In the genomic region with DNA sequence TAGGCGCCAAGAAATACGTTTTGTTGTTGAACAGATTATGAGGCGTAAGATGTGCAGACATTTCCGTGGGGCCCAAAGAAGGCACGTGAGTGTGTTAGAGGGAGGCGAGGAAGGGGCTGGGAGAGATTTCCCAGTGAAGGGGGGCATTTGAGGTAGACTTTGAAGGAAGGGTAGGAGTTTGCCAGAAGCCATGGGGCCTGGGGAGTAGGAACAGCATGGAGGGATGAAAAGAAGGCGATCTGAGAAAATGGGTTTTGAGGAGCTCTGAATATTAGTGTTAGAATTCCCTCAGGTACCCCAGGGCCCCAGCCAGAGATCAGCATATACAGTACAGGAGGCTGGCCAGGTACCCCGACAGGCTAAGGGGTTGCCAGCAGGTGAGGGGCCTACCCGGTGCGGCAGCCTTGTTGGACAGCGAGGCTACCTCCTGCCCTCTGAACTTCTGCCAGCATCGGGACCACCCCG, we compare ENCODE assay signal across 8 cellular contexts. TPM values are rescaled to one million over a fixed set of nuclear protein-coding genes. Genes with fewer than 3 reads are reported as not detected.
DNase-seq lines count a peak whose midpoint lies in the region; ATAC-seq, FAIRE-seq and TF ChIP-seq lines count a peak whose summit lies in the region.

No MANE protein-coding gene starts in this region.

- H3K27me3 ChIP-seq in keratinocyte (ENCODE audit: control insufficient read depth, extremely low read depth, insufficient read depth, low read length): no peaks in the 10 kb centered on the region

- no peak for ATAC-seq in GM19035 (IDR thresholded peaks at IDR 0.05; ENCODE audit: unreplicated experiment)

- peaks cover 23% of the 10 kb centered on the region for H3K36me3 Mint-ChIP-seq in activated CD4-positive, alpha-beta T cell treated with anti-CD3 and anti-CD28 coated beads, Interleukin-2, amount 10 ng/mL, durations not matched to agents 7 days and 5 days (ENCODE audit: low read depth)
- peaks cover 39% of the 10 kb centered on the region for H3K36me3 Mint-ChIP-seq in activated T-helper 2 cell treated with anti-CD3 and anti-CD28 coated beads, Interferon-gamma antibody, Interleukin-2, Interleukin-4, amounts not matched to agents 10 μg/mL and 5 μg/mL and 100 μg/mL, durations not matched to agents 14 hours and 24 hours and 36 hours (ENCODE audit: low read depth)

- H3K9me3 ChIP-seq in keratinocyte (ENCODE audit: control insufficient read depth, low read depth, low read length): no peaks in the 10 kb centered on the region

- no peak for FAIRE-seq in keratinocyte (lab: Jason Lieb, UNC)
- no peak for FAIRE-seq in D721Med (lab: Jason Lieb, UNC)

- peak overlapping the region; percentile 96 for H3K4me3 Mint-ChIP-seq in activated CD4-positive, alpha-beta T cell treated with anti-CD3 and anti-CD28 coated beads, Interleukin-2, amount 10 ng/mL, durations not matched to agents 7 days and 5 days
- peak overlapping the region; percentile 99 for H3K4me3 Mint-ChIP-seq in activated T-helper 2 cell treated with anti-CD3 and anti-CD28 coated beads, Interferon-gamma antibody, Interleukin-2, Interleukin-4, amounts not matched to agents 10 μg/mL and 5 μg/mL and 100 μg/mL, durations not matched to agents 14 hours and 24 hours and 36 hours (ENCODE audit: low read depth)

- TF ChIP-seq CTCF in keratinocyte (optimal IDR thresholded peaks at IDR 0.05 in 1 of 3, IDR thresholded peaks at IDR 0.05 in 1 of 3, conservative IDR thresholded peaks at IDR 0.05 in 1 of 3; ENCODE audit: extremely low read depth in 1 of 3, insufficient read depth in 2 of 3, low read length in 3 of 3) (no peak), D721Med (IDR thresholded peaks at IDR 0.05; ENCODE audit: insufficient read depth, missing control alignments) (no peak)

- no peak for DNase-seq in activated CD4-positive, alpha-beta T cell treated with anti-CD3 and anti-CD28 coated beads, Interleukin-2, amount 10 ng/mL, durations not matched to agents 7 days and 5 days
- no peak for DNase-seq in activated CD4-positive, alpha-beta T cell treated with anti-CD3 and anti-CD28 coated beads, Interleukin-2, amount 50 U/mL, for 1 hour
- DNase-seq in activated T-helper 2 cell treated with anti-CD3 and anti-CD28 coated beads, Interferon-gamma antibody, Interleukin-2, Interleukin-4, amounts not matched to agents 10 μg/mL and 5 μg/mL and 100 μg/mL, durations not matched to agents 14 hours and 24 hours and 36 hours (ENCODE audit: low spot score): no peak
- DNase-seq in keratinocyte (ENCODE audit: low read depth, low spot score) (no peak), NCI-H345 treated with DMSO at 0.1 percent for 48 hours (lab: John Stamatoyannopoulos, UW; ENCODE audit: unreplicated experiment) (no peak), D721Med (ENCODE audit: insufficient read length, low spot score) (no peak)

- peaks cover 5% of the 10 kb centered on the region for H3K27me3 Mint-ChIP-seq in activated CD4-positive, alpha-beta T cell treated with anti-CD3 and anti-CD28 coated beads, Interleukin-2, amount 10 ng/mL, durations not matched to agents 7 days and 5 days
- H3K27me3 Mint-ChIP-seq in activated T-helper 2 cell treated with anti-CD3 and anti-CD28 coated beads, Interferon-gamma antibody, Interleukin-2, Interleukin-4, amounts not matched to agents 10 μg/mL and 5 μg/mL and 100 μg/mL, durations not matched to agents 14 hours and 24 hours and 36 hours (ENCODE audit: low read depth): no peaks in the 10 kb centered on the region

- H3K79me2 ChIP-seq in keratinocyte (ENCODE audit: control insufficient read depth, insufficient read depth, low read length): peaks cover 42% of the 10 kb centered on the region

- CTCF ChIA-PET in activated CD4-positive, alpha-beta T cell treated with anti-CD3 and anti-CD28 coated beads, Interleukin-2, amount 10 ng/mL, durations not matched to agents 7 days and 5 days (lab: Charles Lee): interaction anchor here (0.6 to 13.6 kb wide), 9 partner anchors 8 to 102 kb away, joined by 3 to 216 read pairs (median 4); a partner anchor contains a TSS

- H3K36me3 ChIP-seq in keratinocyte (ENCODE audit: control insufficient read depth in 2 of 2, extremely low read depth in 1 of 2, insufficient read depth in 2 of 2, low read length in 2 of 2): peaks cover 20 to 25% of the 10 kb centered on the region in 2 experiments

- peak overlapping the region; percentile 86 for H2AFZ ChIP-seq in keratinocyte (ENCODE audit: control insufficient read depth, low read length)

- dilution Hi-C loops in keratinocyte (cut with MboI; ENCODE audit: extremely low pct_ligation_motif_present, low sequenced_read_pairs): no loop called here

- peaks cover 40% of the 10 kb centered on the region for H3K4me1 Mint-ChIP-seq in activated CD4-positive, alpha-beta T cell treated with anti-CD3 and anti-CD28 coated beads, Interleukin-2, amount 10 ng/mL, durations not matched to agents 7 days and 5 days
- peaks cover 24% of the 10 kb centered on the region for H3K4me1 Mint-ChIP-seq in activated T-helper 2 cell treated with anti-CD3 and anti-CD28 coated beads, Interferon-gamma antibody, Interleukin-2, Interleukin-4, amounts not matched to agents 10 μg/mL and 5 μg/mL and 100 μg/mL, durations not matched to agents 14 hours and 24 hours and 36 hours (ENCODE audit: low read depth)

- H3K4me3 ChIP-seq in keratinocyte (ENCODE audit: control insufficient read depth in 2 of 3, extremely low read depth in 1 of 3, insufficient read depth in 2 of 3, low read depth in 1 of 3, low read length in 3 of 3): peak overlapping the region; percentile 78 to 98 (median 89)

- peak overlapping the region; percentile 100 for H3K4me2 ChIP-seq in keratinocyte (ENCODE audit: control insufficient read depth, extremely low read depth, insufficient read depth, low read depth, low read length)

- H3K27ac ChIP-seq in keratinocyte (ENCODE audit: control insufficient read depth, insufficient read depth, low read length): peak overlapping the region; percentile 47
- peak overlapping the region; percentile 82 for H3K27ac ChIP-seq in temporal lobe (ENCODE audit: low read depth, low read length)

- POLR2A ChIA-PET in activated CD4-positive, alpha-beta T cell treated with anti-CD3 and anti-CD28 coated beads, Interleukin-2, amount 10 ng/mL, durations not matched to agents 7 days and 5 days (lab: Charles Lee): interaction anchor here (0.6 to 2.5 kb wide), 3 partner anchors 18 to 28 kb away, joined by 3 to 16 read pairs (median 4); a partner anchor contains a TSS

- intact Hi-C loops in activated T-helper 2 cell treated with anti-CD3 and anti-CD28 coated beads, Interferon-gamma antibody, Interleukin-2, Interleukin-4, amounts not matched to agents 10 μg/mL and 5 μg/mL and 100 μg/mL, durations not matched to agents 14 hours and 24 hours and 36 hours (cut with micrococcal nuclease): loop anchor here (1.0 to 2.0 kb wide), 2 partner anchors 19 to 31 kb away; a partner anchor contains a TSS

- H3K27ac Mint-ChIP-seq in activated CD4-positive, alpha-beta T cell treated with anti-CD3 and anti-CD28 coated beads, Interleukin-2, amount 10 ng/mL, durations not matched to agents 7 days and 5 days: peak overlapping the region; percentile 95
- peak overlapping the region; percentile 98 for H3K27ac Mint-ChIP-seq in activated T-helper 2 cell treated with anti-CD3 and anti-CD28 coated beads, Interferon-gamma antibody, Interleukin-2, Interleukin-4, amounts not matched to agents 10 μg/mL and 5 μg/mL and 100 μg/mL, durations not matched to agents 14 hours and 24 hours and 36 hours

- no peaks in the 10 kb centered on the region for H4K20me1 ChIP-seq in keratinocyte (ENCODE audit: control insufficient read depth, extremely low read depth, insufficient read depth, low read length)

- peak overlapping the region; percentile 87 for H3K9ac ChIP-seq in keratinocyte (ENCODE audit: control insufficient read depth, extremely low read depth, insufficient read depth, low read length)

- H3K9me1 ChIP-seq in keratinocyte (ENCODE audit: control insufficient read depth, extremely low read depth, insufficient read depth, low read length): no peaks in the 10 kb centered on the region

- H3K9me3 Mint-ChIP-seq in activated CD4-positive, alpha-beta T cell treated with anti-CD3 and anti-CD28 coated beads, Interleukin-2, amount 10 ng/mL, durations not matched to agents 7 days and 5 days: no peaks in the 10 kb centered on the region
- no peaks in the 10 kb centered on the region for H3K9me3 Mint-ChIP-seq in activated T-helper 2 cell treated with anti-CD3 and anti-CD28 coated beads, Interferon-gamma antibody, Interleukin-2, Interleukin-4, amounts not matched to agents 10 μg/mL and 5 μg/mL and 100 μg/mL, durations not matched to agents 14 hours and 24 hours and 36 hours

- peaks cover 18% of the 10 kb centered on the region for H3K4me1 ChIP-seq in keratinocyte (ENCODE audit: control insufficient read depth, extremely low read depth, insufficient read depth, low read length)

RNA-seq across cellular contexts. Expression of a gene that starts 0.4 kb away (rescaled TPM):
- total RNA-seq in activated CD4-positive, alpha-beta T cell treated with anti-CD3 and anti-CD28 coated beads, Interleukin-2, amount 10 ng/mL, durations not matched to agents 7 days and 5 days: 10 to 100 TPM; 34.8 to 40.0 TPM
- 46.9 and 47.5 TPM in 2 replicates for total RNA-seq in activated T-helper 2 cell treated with anti-CD3 and anti-CD28 coated beads, Interferon-gamma antibody, Interleukin-2, Interleukin-4, amounts not matched to agents 10 μg/mL and 5 μg/mL and 100 μg/mL, durations not matched to agents 14 hours and 24 hours and 36 hours
- polyA plus RNA-seq in keratinocyte: 13.8 to 27.6 TPM (median 18.4 TPM) in 3 replicates
- polyA plus RNA-seq in keratinocyte (2011; ENCODE audit: low read depth): 6.3 TPM
- 22.8 and 24.0 TPM in 2 replicates for polyA plus RNA-seq in keratinocyte (2011; cell fraction: cytosol; rRNA removed)
- polyA plus RNA-seq in keratinocyte (2011; cell fraction: nucleus; rRNA removed): 23.9 and 24.4 TPM in 2 replicates
- polyA plus RNA-seq in keratinocyte (2012; ENCODE audit: low replicate concordance): 13.7 and 26.1 TPM in 2 replicates
- 22.7 to 51.9 TPM (median 30.8 TPM) in 3 replicates for polyA minus RNA-seq in keratinocyte
- polyA minus RNA-seq in keratinocyte (2011; cell fraction: cytosol; rRNA and poly(A)+ RNA removed): 26.7 TPM
- 20.7 and 28.1 TPM in 2 replicates for polyA minus RNA-seq in keratinocyte (2011; cell fraction: nucleus; rRNA and poly(A)+ RNA removed)
- 17.5 TPM for total RNA-seq in temporal lobe

RNA-seq across cellular contexts. Expression of a gene that starts 18.7 kb away (rescaled TPM):
- 100 to 1,000 TPM; 372 to 437 TPM for total RNA-seq in activated CD4-positive, alpha-beta T cell treated with anti-CD3 and anti-CD28 coated beads, Interleukin-2, amount 10 ng/mL, durations not matched to agents 7 days and 5 days
- total RNA-seq in activated T-helper 2 cell treated with anti-CD3 and anti-CD28 coated beads, Interferon-gamma antibody, Interleukin-2, Interleukin-4, amounts not matched to agents 10 μg/mL and 5 μg/mL and 100 μg/mL, durations not matched to agents 14 hours and 24 hours and 36 hours: 339 and 348 TPM in 2 replicates
- 590 to 629 TPM (median 597 TPM) in 3 replicates for polyA plus RNA-seq in keratinocyte
- 405 TPM for polyA plus RNA-seq in keratinocyte (2011; ENCODE audit: low read depth)
- 667 and 669 TPM in 2 replicates for polyA plus RNA-seq in keratinocyte (2011; cell fraction: cytosol; rRNA removed)
- 723 and 754 TPM in 2 replicates for polyA plus RNA-seq in keratinocyte (2011; cell fraction: nucleus; rRNA removed)
- 334 and 628 TPM in 2 replicates for polyA plus RNA-seq in keratinocyte (2012; ENCODE audit: low replicate concordance)
- polyA minus RNA-seq in keratinocyte: 96.8 to 185 TPM (median 173 TPM) in 3 replicates
- polyA minus RNA-seq in keratinocyte (2011; cell fraction: cytosol; rRNA and poly(A)+ RNA removed): 150 TPM
- 73.9 and 83.2 TPM in 2 replicates for polyA minus RNA-seq in keratinocyte (2011; cell fraction: nucleus; rRNA and poly(A)+ RNA removed)
- 72.0 TPM for total RNA-seq in temporal lobe

RNA-seq across cellular contexts. Expression of a gene that starts 30.9 kb away (rescaled TPM):
- 10 to 100 TPM; 51.8 to 69.3 TPM for total RNA-seq in activated CD4-positive, alpha-beta T cell treated with anti-CD3 and anti-CD28 coated beads, Interleukin-2, amount 10 ng/mL, durations not matched to agents 7 days and 5 days
- 76.9 and 78.4 TPM in 2 replicates for total RNA-seq in activated T-helper 2 cell treated with anti-CD3 and anti-CD28 coated beads, Interferon-gamma antibody, Interleukin-2, Interleukin-4, amounts not matched to agents 10 μg/mL and 5 μg/mL and 100 μg/mL, durations not matched to agents 14 hours and 24 hours and 36 hours
- 66.1 to 70.7 TPM (median 67.3 TPM) in 3 replicates for polyA plus RNA-seq in keratinocyte
- polyA plus RNA-seq in keratinocyte (2011; ENCODE audit: low read depth): 91.2 TPM
- polyA plus RNA-seq in keratinocyte (2011; cell fraction: cytosol; rRNA removed): 37.2 and 76.5 TPM in 2 replicates
- 25.9 and 26.1 TPM in 2 replicates for polyA plus RNA-seq in keratinocyte (2011; cell fraction: nucleus; rRNA removed)
- polyA plus RNA-seq in keratinocyte (2012; ENCODE audit: low replicate concordance): 52.4 and 75.3 TPM in 2 replicates
- 8.6 to 9.8 TPM (median 8.7 TPM) in 3 replicates for polyA minus RNA-seq in keratinocyte
- polyA minus RNA-seq in keratinocyte (2011; cell fraction: cytosol; rRNA and poly(A)+ RNA removed): 36.4 TPM
- polyA minus RNA-seq in keratinocyte (2011; cell fraction: nucleus; rRNA and poly(A)+ RNA removed): 6.0 and 6.7 TPM in 2 replicates
- 31.7 TPM for total RNA-seq in temporal lobe

RNA-seq across cellular contexts. Expression of a gene that starts 44.9 kb away (rescaled TPM):
- 10 to 100 TPM; 12.8 to 15.5 TPM for total RNA-seq in activated CD4-positive, alpha-beta T cell treated with anti-CD3 and anti-CD28 coated beads, Interleukin-2, amount 10 ng/mL, durations not matched to agents 7 days and 5 days
- total RNA-seq in activated T-helper 2 cell treated with anti-CD3 and anti-CD28 coated beads, Interferon-gamma antibody, Interleukin-2, Interleukin-4, amounts not matched to agents 10 μg/mL and 5 μg/mL and 100 μg/mL, durations not matched to agents 14 hours and 24 hours and 36 hours: 0.11 and 0.21 TPM in 2 replicates
- not detected in 3 replicates for polyA plus RNA-seq in keratinocyte
- polyA plus RNA-seq in keratinocyte (2011; ENCODE audit: low read depth): not detected
- polyA plus RNA-seq in keratinocyte (2011; cell fraction: cytosol; rRNA removed): not detected in 2 replicates
- 0.03 TPM in 1 of 2 replicates, not detected in the other for polyA plus RNA-seq in keratinocyte (2011; cell fraction: nucleus; rRNA removed)
- not detected in 2 replicates for polyA plus RNA-seq in keratinocyte (2012; ENCODE audit: low replicate concordance)
- polyA minus RNA-seq in keratinocyte: not detected in 3 replicates
- polyA minus RNA-seq in keratinocyte (2011; cell fraction: cytosol; rRNA and poly(A)+ RNA removed): not detected
- not detected in 2 replicates for polyA minus RNA-seq in keratinocyte (2011; cell fraction: nucleus; rRNA and poly(A)+ RNA removed)
- total RNA-seq in temporal lobe: 25.6 TPM
